Comparison of ENCODE assay signal across 9 cellular contexts in genomic region chr9:127520941-127521918, GRCh38.
DNase-seq lines count a peak whose midpoint lies in the region; ATAC-seq, FAIRE-seq and TF ChIP-seq lines count a peak whose summit lies in the region.
"Had no signal": no experiment of that assay in that cellular context is flagged by ENCODE, and none has a peak within 500 bp of the region (broad histone marks: within the 10 kb centered on the region; RNA-seq: fewer than 3 reads in every experiment).

No MANE protein-coding gene starts in this region.

- H3K27ac ChIP-seq in endothelial cell of umbilical vein (ENCODE audit: insufficient read depth, low read depth, low read length) (peak overlapping the region; percentile 99), mesendoderm (ENCODE audit: low read depth, low read length) (peak overlapping the region; percentile 82), tibial nerve (peak overlapping the region; percentile 63 to 92 (median 80))

- ATAC-seq in GM18858 (IDR thresholded peaks at IDR 0.05; ENCODE audit: unreplicated experiment) (no peak), HG03039 (IDR thresholded peaks at IDR 0.05; ENCODE audit: unreplicated experiment) (no peak), HG02938 (IDR thresholded peaks at IDR 0.05; ENCODE audit: unreplicated experiment) (no peak)

- H4K8ac ChIP-seq in mesendoderm (ENCODE audit: low read depth, low read length): no peak overlapping the region

- no peaks in the 10 kb centered on the region for H3K9me1 ChIP-seq in endothelial cell of umbilical vein (replicated peaks; ENCODE audit: control insufficient read depth, extremely low read depth, insufficient read depth, low read length)

- H3K79me2 ChIP-seq in endothelial cell of umbilical vein (ENCODE audit: control insufficient read depth, insufficient read depth, low read length) (peaks cover 37% of the 10 kb centered on the region), mesendoderm (ENCODE audit: control insufficient read depth, insufficient read depth, low read length) (no peaks in the 10 kb centered on the region)

- no peak overlapping the region for H2AK5ac ChIP-seq in mesendoderm (ENCODE audit: low read length)

- CTCF ChIA-PET in endothelial cell of umbilical vein (lab: Charles Lee): interaction anchor here (0.7 to 2.4 kb wide), 12 partner anchors 13 to 414 kb away, joined by 3 to 14 read pairs (median 5); partner anchors contain the start of gene TOR2A

- no peaks in the 10 kb centered on the region for H4K20me1 ChIP-seq in endothelial cell of umbilical vein (replicated peaks; ENCODE audit: control insufficient read depth, extremely low read depth, insufficient read depth, low read length)

- H3K36me3 ChIP-seq in endothelial cell of umbilical vein (ENCODE audit: control insufficient read depth in 2 of 2, extremely low read depth in 1 of 2, insufficient read depth in 2 of 2, low read length in 2 of 2) (peaks cover 28 to 30% of the 10 kb centered on the region in 2 experiments), mesendoderm (ENCODE audit: control insufficient read depth, insufficient read depth, low read length) (peaks cover 10% of the 10 kb centered on the region), tibial nerve (peaks cover 0 to 75% (median 12%) of the 10 kb centered on the region in 3 donors)

- intact Hi-C loops in endothelial cell of umbilical vein (cut with micrococcal nuclease): loop anchor here (1.0 to 10.0 kb wide), 3 partner anchors 35 to 394 kb away; partner anchors contain the start of gene ST6GALNAC4

- H2BK15ac ChIP-seq in mesendoderm (replicated peaks; ENCODE audit: low read depth): no peak overlapping the region

- H3K9me3 ChIP-seq in endothelial cell of umbilical vein (replicated peaks; ENCODE audit: control insufficient read depth, insufficient read depth, low read length) (no peaks in the 10 kb centered on the region), tibial nerve (peaks cover 0 to 16% (median 0%) of the 10 kb centered on the region in 4 donors)

- H3K56ac ChIP-seq in mesendoderm (ENCODE audit: low read length): peak overlapping the region; percentile 81

- no peak overlapping the region for H3K4me3 ChIP-seq in endothelial cell of umbilical vein (replicated peaks in 1 of 3; ENCODE audit: insufficient read depth in 1 of 3, low read depth in 1 of 3, low read length in 3 of 3)
- no peak overlapping the region for H3K4me3 ChIP-seq in mesendoderm (ENCODE audit: low read length)
- H3K4me3 ChIP-seq in tibial nerve: no peak overlapping the region

- H3K4me1 ChIP-seq in endothelial cell of umbilical vein (ENCODE audit: control insufficient read depth, extremely low read depth, insufficient read depth, low read length): peaks cover 46% of the 10 kb centered on the region
- H3K4me1 ChIP-seq in mesendoderm (ENCODE audit: control insufficient read depth, low read depth, low read length): no peaks in the 10 kb centered on the region
- H3K4me1 ChIP-seq in tibial nerve: peaks cover 0 to 57% (median 31%) of the 10 kb centered on the region in 4 donors

- H3K9ac ChIP-seq in endothelial cell of umbilical vein (replicated peaks; ENCODE audit: extremely low read depth, insufficient read depth, low read length) (peak overlapping the region; percentile 79), mesendoderm (ENCODE audit: low read length) (no peak overlapping the region)

- peak; percentile 68 for TF ChIP-seq POLR2A in endothelial cell of umbilical vein (IDR thresholded peaks at IDR 0.05; ENCODE audit: low read depth, low read length)
- no peak for TF ChIP-seq POLR2A in tibial nerve (IDR thresholded peaks at IDR 0.05)

- TSS peak; percentile 85 for BruUV-seq in endothelial cell of umbilical vein (replicated peaks; lab: Mats Ljungman, UMichigan)

- H3K79me1 ChIP-seq in mesendoderm (ENCODE audit: low read length): peaks cover 2% of the 10 kb centered on the region

- WGBS in mesendoderm (ENCODE audit: extremely low coverage, insufficient coverage, low lambda C conversion rate): no CpG with 5 or more reads among the region's 20 CpGs
- 22 to 28% methylated on average over 12 to 16 of the region's 20 CpGs for WGBS in tibial nerve, 2 donors

- H3K4me2 ChIP-seq in endothelial cell of umbilical vein (ENCODE audit: insufficient read depth, low read length) (peak overlapping the region; percentile 13), mesendoderm (ENCODE audit: low read length) (no peak overlapping the region)

- H2BK5ac ChIP-seq in mesendoderm (ENCODE audit: low read length): peak overlapping the region; percentile 1

- H3K18ac ChIP-seq in mesendoderm (ENCODE audit: low read length): peak overlapping the region; percentile 11

- POLR2A ChIA-PET in endothelial cell of umbilical vein (lab: Charles Lee): interaction anchor here (0.5 to 1.1 kb wide), 4 partner anchors 34 to 68 kb away, joined by 3 to 6 read pairs (median 4); no protein-coding TSS in a partner anchor

- no peak overlapping the region for H3K4ac ChIP-seq in mesendoderm (ENCODE audit: low read depth, low read length)

- H3K23ac ChIP-seq in mesendoderm (ENCODE audit: low read length): no peak overlapping the region

- no peak overlapping the region for H2AFZ ChIP-seq in endothelial cell of umbilical vein (ENCODE audit: low read depth, low read length)

- peak; percentile 98 for FAIRE-seq in endothelial cell of umbilical vein (lab: Jason Lieb, UNC)

- no peak for TF ChIP-seq CTCF in endothelial cell of umbilical vein (IDR thresholded peaks at IDR 0.05; ENCODE audit: extremely low read depth in 1 of 2, insufficient read depth in 1 of 2, low read depth in 1 of 2, low read length in 2 of 2)
- TF ChIP-seq CTCF in tibial nerve (IDR thresholded peaks at IDR 0.05): no peak

- no peak overlapping the region for H4K5ac ChIP-seq in mesendoderm (ENCODE audit: low read length)

- H3K27me3 ChIP-seq in endothelial cell of umbilical vein (ENCODE audit: control insufficient read depth in 2 of 2, insufficient read depth in 2 of 2, low read length in 2 of 2) (no peaks in the 10 kb centered on the region), mesendoderm (ENCODE audit: insufficient read depth, low read length, poor library complexity) (no peaks in the 10 kb centered on the region), tibial nerve (no peaks in the 10 kb centered on the region)

- TF ChIP-seq EP300 in tibial nerve (IDR thresholded peaks at IDR 0.05): no peak

- DNase-seq in M059J (ENCODE audit: low read depth): peak; percentile 88
- DNase-seq in endothelial cell of umbilical vein (ENCODE audit: low read depth, low spot score): peak; percentile 90
- peak; percentile 85 for DNase-seq in mesendoderm
- DNase-seq in tibial nerve (ENCODE audit: low spot score in 2 of 2): no peak
- no peak for DNase-seq in stimulated activated naive CD4-positive, alpha-beta T cell treated with Interleukin-2 at 50 U/mL for 16 hours (lab: John Stamatoyannopoulos, UW)
- DNase-seq: stimulated activated CD4-positive, alpha-beta T cell treated with anti-CD3 and anti-CD28 coated beads, Interleukin-2, amount 100 ng/mL, for 24 hours had no signal

- dilution Hi-C loops in endothelial cell of umbilical vein (cut with MboI; ENCODE audit: extremely low pct_ligation_motif_present, low sequenced_read_pairs): no loop called here

- H2BK120ac ChIP-seq in mesendoderm (ENCODE audit: low read depth, low read length): no peak overlapping the region

TF ChIP-seq in endothelial cell of umbilical vein, 7 proteins besides CTCF, POLR2A, EP300 and RAD21:
- TF ChIP-seq MAX (IDR thresholded peaks at IDR 0.05; ENCODE audit: insufficient read depth, insufficient read length): no peak
- TF ChIP-seq EZH2 (IDR thresholded peaks at IDR 0.05; ENCODE audit: borderline replicate concordance, low read depth, low read length, severe bottlenecking): no peak
- TF ChIP-seq MYC (IDR thresholded peaks at IDR 0.05; ENCODE audit: low read depth, low read length): peak; percentile 22
- TF ChIP-seq FOS (IDR thresholded peaks at IDR 0.05; ENCODE audit: borderline replicate concordance, insufficient read depth, low read length): peak; percentile 78
- no peak for TF ChIP-seq JUN (IDR thresholded peaks at IDR 0.05; ENCODE audit: borderline replicate concordance, insufficient read depth, insufficient read length, low read depth)
- peak; percentile 96 for TF ChIP-seq POLR2AphosphoS5 (IDR thresholded peaks at IDR 0.05; ENCODE audit: insufficient read depth, low read depth, low read length)
- peak; percentile 18 for TF ChIP-seq GATA2 (IDR thresholded peaks at IDR 0.05; ENCODE audit: insufficient read depth, insufficient read length, low read depth, low read length)

Comparison
In these comparisons a context has a peak if more than half of its experiments do, and no peak if none do; other contexts are left out.
1. DNase-seq: peak in M059J (single experiment), endothelial cell of umbilical vein (single experiment) and mesendoderm (single experiment); none in tibial nerve (0 of 2) and stimulated activated naive CD4-positive, alpha-beta T cell treated with Interleukin-2 at 50 U/mL for 16 hours (single experiment).
2. Peak in every context shown above with its lines, with median percentiles within 50 percentile points of each other: H3K27ac ChIP-seq.